Comparison of ENCODE assay signal across 8 cellular contexts in the genomic region with DNA sequence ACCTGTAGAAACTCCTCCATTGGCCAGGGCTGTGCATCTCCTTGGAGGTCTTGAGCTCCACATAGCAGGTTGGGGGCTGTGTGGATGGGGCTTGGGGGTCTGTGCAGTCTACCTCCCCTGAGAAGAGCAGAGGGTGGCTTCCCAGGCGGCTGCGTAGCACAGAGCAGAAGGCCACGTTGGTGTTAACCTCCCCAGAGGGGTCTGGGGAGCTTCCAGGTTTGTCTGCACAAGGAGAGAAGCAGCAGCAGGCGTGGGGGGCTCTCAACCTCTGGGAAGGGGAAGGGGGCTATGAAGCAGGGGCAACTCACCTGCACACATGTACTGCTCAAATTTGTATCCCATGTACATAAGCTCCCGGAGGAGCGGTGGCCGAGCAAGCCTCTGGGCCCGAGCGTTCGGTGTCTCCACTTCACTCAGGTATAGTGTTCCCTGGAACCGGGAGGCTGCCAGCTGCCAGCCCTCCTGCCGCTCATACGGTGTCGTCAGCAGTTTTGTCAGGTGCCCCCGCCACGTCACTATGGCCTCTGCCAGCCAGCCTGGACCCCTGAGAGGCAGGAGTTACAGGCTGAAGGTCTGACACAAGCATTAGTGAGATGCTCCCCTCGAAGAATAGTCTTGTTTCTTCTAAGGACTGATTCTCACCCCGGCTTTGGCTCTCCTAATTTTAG. TPM values are rescaled to one million over a fixed set of nuclear protein-coding genes. Genes with fewer than 3 reads are reported as not detected.
DNase-seq lines count a peak whose midpoint lies in the region; ATAC-seq and TF ChIP-seq lines count a peak whose summit lies in the region.

No MANE protein-coding gene starts in this region.

- H3K4me3 Mint-ChIP-seq in CD8-positive, alpha-beta memory T cell = peak overlapping the region; percentile 87 to 99 (median 98)

- no peaks in the 10 kb centered on the region for H3K9me3 Mint-ChIP-seq in CD8-positive, alpha-beta memory T cell

- H3F3A ChIP-seq in MM.1S (ENCODE audit: insufficient read depth, low read length) = peaks cover 11% of the 10 kb centered on the region

- TF ChIP-seq CTCF in MM.1S (IDR thresholded peaks at IDR 0.05; ENCODE audit: low read length) (no peak), lung (IDR thresholded peaks at IDR 0.05; ENCODE audit: control extremely low read depth, extremely low read depth) (no peak)

- H3K36me3 Mint-ChIP-seq in CD8-positive, alpha-beta memory T cell = peaks cover 0 to 65% (median 9%) of the 10 kb centered on the region in 3 donors

- POLR2A ChIA-PET in CD8-positive, alpha-beta memory T cell (lab: Charles Lee) = interaction anchor here (1.8 to 6.3 kb wide), 3 partner anchors 13 to 268 kb away, joined by 6 to 71 read pairs (median 7); a partner anchor contains a TSS

- WGBS in lung, 2 donors = 80 to 89% methylated on average over 18 of the region's 18 CpGs

- peaks cover 34% of the 10 kb centered on the region for H3K36me3 ChIP-seq in CD8-positive, alpha-beta memory T cell (ENCODE audit: insufficient read depth, low read length)
- H3K36me3 ChIP-seq in MM.1S (replicated peaks; ENCODE audit: insufficient read depth, low read length) (no peaks in the 10 kb centered on the region), lung (ENCODE audit: control insufficient read depth in 2 of 2, insufficient read depth in 2 of 2, low read length in 2 of 2) (peaks cover 6 to 43% of the 10 kb centered on the region in 2 donors)

- H3K9me3 ChIP-seq in CD8-positive, alpha-beta memory T cell (ENCODE audit: low read length) = no peaks in the 10 kb centered on the region
- H3K9me3 ChIP-seq in MM.1S (replicated peaks; ENCODE audit: insufficient read depth, low read length) (no peaks in the 10 kb centered on the region), lung (ENCODE audit: control insufficient read depth in 2 of 2, insufficient read depth in 1 of 2, low read length in 1 of 2) (no peaks in the 10 kb centered on the region)

- no peaks in the 10 kb centered on the region for H4K20me1 ChIP-seq in MM.1S (ENCODE audit: insufficient read depth, low read length)

- ATAC-seq in lung (ENCODE audit: insufficient read depth, low FRiP score) (no peak), HG02840 (IDR thresholded peaks at IDR 0.05; ENCODE audit: low FRiP score, unreplicated experiment) (no peak)

- no peaks in the 10 kb centered on the region for H3K9me2 ChIP-seq in MM.1S (replicated peaks; ENCODE audit: insufficient read depth, low read length)

- H3K4me1 Mint-ChIP-seq in CD8-positive, alpha-beta memory T cell = peaks cover 32 to 49% (median 43%) of the 10 kb centered on the region in 3 donors

- CTCF ChIA-PET in CD8-positive, alpha-beta memory T cell (lab: Charles Lee) = interaction anchor here (0.8 to 1.9 kb wide), 3 partner anchors 11 to 18 kb away, joined by 3 to 8 read pairs (median 4); a partner anchor contains a TSS

- peaks cover 30% of the 10 kb centered on the region for H3K4me1 ChIP-seq in CD8-positive, alpha-beta memory T cell (ENCODE audit: insufficient read depth, low read length)
- H3K4me1 ChIP-seq in MM.1S (ENCODE audit: low read length) = peaks cover 6% of the 10 kb centered on the region; the same call in 1 of the 2 replicates
- peaks cover 5 to 7% of the 10 kb centered on the region in 2 donors for H3K4me1 ChIP-seq in lung (ENCODE audit: control insufficient read depth in 2 of 2, insufficient read depth in 2 of 2, low read length in 2 of 2)

- no peak overlapping the region for H3K4me3 ChIP-seq in CD8-positive, alpha-beta memory T cell (ENCODE audit: low read length)
- H3K4me3 ChIP-seq in MM.1S (ENCODE audit: low read length) = peak overlapping the region; percentile 88
- H3K4me3 ChIP-seq in lung = no peak overlapping the region

- peak overlapping the region; percentile 98 for H3K4me2 ChIP-seq in MM.1S (ENCODE audit: low read depth, low read length)

- DNase-seq in CD8-positive, alpha-beta memory T cell = peak in 1 of 5 donors; percentile 52
- DNase-seq in MM.1S = no peak
- DNase-seq in lung (ENCODE audit: low spot score) = no peak
- no peak for DNase-seq in mucosa of gallbladder (ENCODE audit: low spot score)
- no peak for DNase-seq in stimulated activated CD8-positive, alpha-beta memory T cell treated with anti-CD3 and anti-CD28 coated beads, Interleukin-4, amount 100 ng/mL, for 48 hours
- no peak for DNase-seq in EL

- H3K27ac ChIP-seq in CD8-positive, alpha-beta memory T cell (ENCODE audit: low read depth, low read length) = peak overlapping the region; percentile 100
- H3K27ac ChIP-seq in MM.1S (ENCODE audit: low read length) (peak overlapping the region; percentile 89; the same call in 1 of the 2 replicates), angular gyrus (ENCODE audit: low read depth, low read length) (peak overlapping the region; percentile 98), lung (ENCODE audit: low read depth in 1 of 2, low read length in 1 of 2) (peak overlapping the region; percentile 90 to 93)

- H3K27ac Mint-ChIP-seq in CD8-positive, alpha-beta memory T cell = peak overlapping the region; percentile 100

- no peaks in the 10 kb centered on the region for H3K27me3 ChIP-seq in CD8-positive, alpha-beta memory T cell (ENCODE audit: insufficient read depth, low read length, poor library complexity, severe bottlenecking)
- H3K27me3 ChIP-seq in MM.1S (replicated peaks; ENCODE audit: insufficient read depth, low read length) (no peaks in the 10 kb centered on the region), lung (ENCODE audit: control insufficient read depth, insufficient read depth) (no peaks in the 10 kb centered on the region)

- H2AFZ ChIP-seq in MM.1S (ENCODE audit: low read length) = no peak overlapping the region

- peaks cover 0 to 10% of the 10 kb centered on the region in 2 donors for H3K27me3 Mint-ChIP-seq in CD8-positive, alpha-beta memory T cell

- peak overlapping the region; percentile 94; the same call in 1 of the 2 replicates for H3K9ac ChIP-seq in MM.1S (ENCODE audit: low read length)

- peaks cover 25% of the 10 kb centered on the region for H3K79me2 ChIP-seq in MM.1S (ENCODE audit: low read length)

RNA-seq across cellular contexts. Expression of a gene that starts 1.2 kb away (rescaled TPM):
- total RNA-seq in CD8-positive, alpha-beta memory T cell = 10 to 100 TPM; 13.8 to 15.8 TPM
- 16.8 TPM for polyA plus RNA-seq in CD8-positive, alpha-beta memory T cell
- 10 to 100 TPM; 11.9 to 18.7 TPM for total RNA-seq in lung
- polyA plus RNA-seq in lung = 10 to 100 TPM; 15.1 to 23.9 TPM
- 27.6 TPM for total RNA-seq in mucosa of gallbladder

RNA-seq across cellular contexts. Expression of a gene that starts 11.1 kb away (rescaled TPM):
- total RNA-seq in CD8-positive, alpha-beta memory T cell = 1 to 10 TPM; 3.3 to 3.4 TPM
- polyA plus RNA-seq in CD8-positive, alpha-beta memory T cell = 0.40 TPM
- total RNA-seq in lung = 100 to 1,000 TPM in 1 of 2 donors, 10 to 100 TPM in 1; 82.6 to 183 TPM
- polyA plus RNA-seq in lung = 100 to 1,000 TPM in 1 of 2 donors, 10 to 100 TPM in 1; 48.3 to 284 TPM
- total RNA-seq in mucosa of gallbladder = 179 TPM

RNA-seq across cellular contexts. Expression of a gene that starts 11.8 kb away (rescaled TPM):
- 100 to 1,000 TPM; 110 to 114 TPM for total RNA-seq in CD8-positive, alpha-beta memory T cell
- 21.1 TPM for polyA plus RNA-seq in CD8-positive, alpha-beta memory T cell
- 10 to 100 TPM; 28.1 to 70.6 TPM for total RNA-seq in lung
- 10 to 100 TPM; 52.7 to 78.0 TPM for polyA plus RNA-seq in lung
- 81.3 TPM for total RNA-seq in mucosa of gallbladder

RNA-seq across cellular contexts. Expression of a gene that starts 12.0 kb away (rescaled TPM):
- total RNA-seq in CD8-positive, alpha-beta memory T cell = 10 to 100 TPM; 86.1 to 90.6 TPM
- 79.6 TPM for polyA plus RNA-seq in CD8-positive, alpha-beta memory T cell
- total RNA-seq in lung (10 to 100 TPM; 57.5 to 69.0 TPM), mucosa of gallbladder (52.1 TPM)
- polyA plus RNA-seq in lung = 10 to 100 TPM; 53.1 to 59.9 TPM

RNA-seq across cellular contexts. Expression of a gene that starts 24.8 kb away (rescaled TPM):
- total RNA-seq in CD8-positive, alpha-beta memory T cell = under 1 TPM; 0.31 to 0.40 TPM
- polyA plus RNA-seq in CD8-positive, alpha-beta memory T cell = 0.83 TPM
- total RNA-seq in lung (100 to 1,000 TPM; 212 to 255 TPM), mucosa of gallbladder (476 TPM)
- polyA plus RNA-seq in lung = 100 to 1,000 TPM; 173 to 297 TPM

Comparison
In these comparisons a context has a peak if more than half of its experiments do, and no peak if none do; other contexts are left out.
1. RNA of a gene that starts 11.1 kb away (total RNA-seq): 82.6 to 183 TPM in lung and 179 TPM in mucosa of gallbladder (single experiment); 3.3 to 3.4 TPM in CD8-positive, alpha-beta memory T cell; every median in the first group is over 10 times any median in the second.
2. Peak in every context shown above with its lines, with median percentiles within 50 percentile points of each other: H3K27ac ChIP-seq.